ENCODE assay signal across 18 cellular contexts in genomic region chr14:26828741-26829140, GRCh38.
A peak's percentile ranks its signal among the peaks of the same experiment; 100 is the strongest.
DNase-seq lines count a peak whose midpoint lies in the region; ATAC-seq, FAIRE-seq and TF ChIP-seq lines count a peak whose summit lies in the region.
"Had no signal": no experiment of that assay in that cellular context is flagged by ENCODE, and none has a peak within 500 bp of the region (broad histone marks: within the 10 kb centered on the region; RNA-seq: fewer than 3 reads in every experiment).

No MANE protein-coding gene starts in this region.

- peak; percentile 57 for FAIRE-seq in HTR-8/SVneo (lab: Jason Lieb, UNC)
- FAIRE-seq: A549, GM12892, GM19239 had no signal

- TF ChIP-seq CTCF in left lung (IDR thresholded peaks at IDR 0.05) (no peak), osteoblast (IDR thresholded peaks at IDR 0.05; ENCODE audit: extremely low read depth, low read depth, low read length) (no peak)

- H3K4me1 ChIP-seq in left lung: no peaks in the 10 kb centered on the region
- no peaks in the 10 kb centered on the region for H3K4me1 ChIP-seq in osteoblast (ENCODE audit: insufficient read depth, low read length)
- H3K4me1 ChIP-seq: BE2C had no signal

- no peak for DNase-seq in HTR-8/SVneo (ENCODE audit: insufficient read length, low spot score)
- DNase-seq in NCI-H1048 (lab: John Stamatoyannopoulos, UW): peak; percentile 71
- peak; percentile 63 for DNase-seq in NCI-H524 treated with DMSO at 0.1 percent for 48 hours (lab: John Stamatoyannopoulos, UW)
- DNase-seq in left lung: no peak
- no peak for DNase-seq in G401 (ENCODE audit: low spot score)
- DNase-seq in osteoblast (ENCODE audit: insufficient read length, low spot score, missing footprints): no peak
- DNase-seq: BE2C; CD4-positive, alpha-beta memory T cell; DMS79 treated with DMSO at 0.1 percent for 48 hours; EL; GDM1; HCEC 1CT; HFFc6 had no signal

- H2AFZ ChIP-seq in osteoblast (ENCODE audit: low read length): no peak overlapping the region

- H3K4me3 ChIP-seq in left lung (no peak overlapping the region), osteoblast (ENCODE audit: insufficient read depth, low read length) (no peak overlapping the region)
- H3K4me3 ChIP-seq: A549 had no signal

- intact Hi-C loops in left lung (cut with DNase I): no loop called here

- in situ Hi-C loops in G401 (cut with HindIII; ENCODE audit: low sequenced_read_pairs): no loop called here

- H4K20me1 ChIP-seq in osteoblast (ENCODE audit: insufficient read depth, low read length): no peaks in the 10 kb centered on the region

- no peaks in the 10 kb centered on the region for H3K9me3 ChIP-seq in left lung
- no peaks in the 10 kb centered on the region for H3K9me3 ChIP-seq in osteoblast (ENCODE audit: low read depth, low read length)
- H3K9me3 ChIP-seq: A549, BE2C had no signal

- no peaks in the 10 kb centered on the region for H3K79me2 ChIP-seq in osteoblast (ENCODE audit: insufficient read depth, low read length)

- H3K27ac ChIP-seq in left lung (no peak overlapping the region), osteoblast (ENCODE audit: low read depth, low read length) (no peak overlapping the region)
- H3K27ac ChIP-seq: A549, C4-2B had no signal

- no peaks in the 10 kb centered on the region for H3K36me3 ChIP-seq in left lung
- no peaks in the 10 kb centered on the region for H3K36me3 ChIP-seq in osteoblast (ENCODE audit: insufficient read depth, low read length)
- H3K36me3 ChIP-seq: BE2C had no signal

- peak; percentile 47 for ATAC-seq in left lung
- ATAC-seq in GM19463 (IDR thresholded peaks at IDR 0.05; ENCODE audit: unreplicated experiment): no peak
- ATAC-seq: A549 had no signal

- no peak overlapping the region for H3K4me2 ChIP-seq in osteoblast (ENCODE audit: insufficient read depth, low read length)
- H3K4me2 ChIP-seq: A549 had no signal

- H3K27me3 ChIP-seq in left lung: no peaks in the 10 kb centered on the region
- no peaks in the 10 kb centered on the region for H3K27me3 ChIP-seq in osteoblast (ENCODE audit: insufficient read depth, low read length)
- H3K27me3 ChIP-seq: BE2C had no signal

Comparison
In these comparisons a context has a peak if more than half of its experiments do, and no peak if none do; other contexts are left out.
1. DNase-seq: peak in NCI-H1048 (single experiment) and NCI-H524 treated with DMSO at 0.1 percent for 48 hours (single experiment); none in HTR-8/SVneo (single experiment), left lung (0 of 2), G401 (single experiment) and osteoblast (single experiment).